20 cellular contexts compared by ENCODE assay signal in genomic region chr1:76284842-76285241, GRCh38.
DNase-seq lines count a peak whose midpoint lies in the region; ATAC-seq, FAIRE-seq and TF ChIP-seq lines count a peak whose summit lies in the region.
"Had no signal": no experiment of that assay in that cellular context is flagged by ENCODE, and none has a peak within 500 bp of the region (broad histone marks: within the 10 kb centered on the region; RNA-seq: fewer than 3 reads in every experiment).

No MANE protein-coding gene starts in this region.

- ATAC-seq in activated T-cell treated with anti-CD3 and anti-CD28 coated beads, Interleukin-2, amount 50 U/mL, for 4 hours, result no peak
- peak; percentile 54 for ATAC-seq in DND-41 (ENCODE audit: insufficient read depth, low read depth)
- no peak for ATAC-seq in naive thymus-derived CD8-positive, alpha-beta T cell
- ATAC-seq in HG02763 (IDR thresholded peaks at IDR 0.05; ENCODE audit: unreplicated experiment), result no peak
- ATAC-seq: HepG2, Right ventricle myocardium inferior had no signal

- H3K4me2 ChIP-seq in DND-41 (ENCODE audit: insufficient read depth, low read length) (no peak overlapping the region), neural progenitor cell (no peak overlapping the region)

- H3K79me2 ChIP-seq in DND-41 (ENCODE audit: insufficient read depth, low read length) (no peaks in the 10 kb centered on the region), neural progenitor cell (ENCODE audit: low read depth) (no peaks in the 10 kb centered on the region)

- H3K4me1 ChIP-seq in DND-41 (ENCODE audit: insufficient read depth, low read length) (no peaks in the 10 kb centered on the region), suprapubic skin (no peaks in the 10 kb centered on the region), neural progenitor cell (peaks cover 15% of the 10 kb centered on the region)
- H3K4me1 ChIP-seq: Peyer's patch had no signal

- H3K4me3 ChIP-seq in DND-41 (ENCODE audit: low read depth in 1 of 2, low read length in 2 of 2) (no peak overlapping the region), bronchial epithelial cell (ENCODE audit: low read depth, low read length) (no peak overlapping the region), suprapubic skin (no peak overlapping the region), neural progenitor cell (no peak overlapping the region)
- H3K4me3 ChIP-seq: Peyer's patch had no signal

- H3K36me3 Mint-ChIP-seq in activated T-cell treated with anti-CD3 and anti-CD28 coated beads, Interleukin-2, amount 50 U/mL, for 24 hours (ENCODE audit: low read depth), result no peaks in the 10 kb centered on the region
- no peaks in the 10 kb centered on the region for H3K36me3 Mint-ChIP-seq in activated T-cell treated with anti-CD3 and anti-CD28 coated beads, Interleukin-2, amount 50 U/mL, for 4 hours (ENCODE audit: insufficient read depth)
- H3K36me3 Mint-ChIP-seq in naive thymus-derived CD8-positive, alpha-beta T cell, result no peaks in the 10 kb centered on the region
- no peaks in the 10 kb centered on the region for H3K36me3 Mint-ChIP-seq in neural progenitor cell
- H3K36me3 Mint-ChIP-seq: CD4-positive, alpha-beta memory T cell had no signal

- no peak for TF ChIP-seq POLR2A in suprapubic skin (IDR thresholded peaks at IDR 0.05)

- TF ChIP-seq EP300 in suprapubic skin (IDR thresholded peaks at IDR 0.05), result no peak

- DNase-seq in activated T-cell treated with anti-CD3 and anti-CD28 coated beads, Interleukin-2, amount 50 U/mL, for 24 hours, result no peak
- DNase-seq in activated T-cell treated with anti-CD3 and anti-CD28 coated beads, Interleukin-2, amount 50 U/mL, for 4 hours, result no peak
- no peak for DNase-seq in DND-41
- no peak for DNase-seq in bronchial epithelial cell (ENCODE audit: low read depth)
- no peak for DNase-seq in naive thymus-derived CD8-positive, alpha-beta T cell
- DNase-seq in suprapubic skin (ENCODE audit: low spot score in 2 of 2), result no peak
- no peak for DNase-seq in neural progenitor cell (ENCODE audit: low spot score)
- DNase-seq: Calu3; CD4-positive, alpha-beta memory T cell; DMS53; HFFc6; KG1; NCI-H1092; NCI-H510A treated with DMSO at 0.1 percent for 48 hours; Peyer's patch had no signal

- H2AFZ ChIP-seq in DND-41 (ENCODE audit: low read depth, low read length), result no peak overlapping the region
- H2AFZ ChIP-seq in neural progenitor cell (replicated peaks), result no peak overlapping the region

- POLR2A ChIA-PET in naive thymus-derived CD8-positive, alpha-beta T cell (lab: Charles Lee), result no interaction called here

- WGBS in suprapubic skin, result 75% methylated on average over 1 of the region's 1 CpG

- H4K20me1 ChIP-seq in DND-41 (ENCODE audit: insufficient read depth, low read length), result no peaks in the 10 kb centered on the region
- H4K20me1 ChIP-seq in neural progenitor cell (ENCODE audit: low read depth), result no peaks in the 10 kb centered on the region

- H3K27me3 Mint-ChIP-seq in activated T-cell treated with anti-CD3 and anti-CD28 coated beads, Interleukin-2, amount 50 U/mL, for 24 hours, result no peaks in the 10 kb centered on the region
- no peaks in the 10 kb centered on the region for H3K27me3 Mint-ChIP-seq in activated T-cell treated with anti-CD3 and anti-CD28 coated beads, Interleukin-2, amount 50 U/mL, for 4 hours (ENCODE audit: low read depth)
- H3K27me3 Mint-ChIP-seq in naive thymus-derived CD8-positive, alpha-beta T cell, result no peaks in the 10 kb centered on the region
- H3K27me3 Mint-ChIP-seq in neural progenitor cell (ENCODE audit: insufficient read depth, low read depth), result peaks cover 2% of the 10 kb centered on the region
- H3K27me3 Mint-ChIP-seq: CD4-positive, alpha-beta memory T cell had no signal

- no peaks in the 10 kb centered on the region for H3K9me3 Mint-ChIP-seq in activated T-cell treated with anti-CD3 and anti-CD28 coated beads, Interleukin-2, amount 50 U/mL, for 24 hours
- no peaks in the 10 kb centered on the region for H3K9me3 Mint-ChIP-seq in activated T-cell treated with anti-CD3 and anti-CD28 coated beads, Interleukin-2, amount 50 U/mL, for 4 hours
- no peaks in the 10 kb centered on the region for H3K9me3 Mint-ChIP-seq in naive thymus-derived CD8-positive, alpha-beta T cell
- H3K9me3 Mint-ChIP-seq in neural progenitor cell, result no peaks in the 10 kb centered on the region
- H3K9me3 Mint-ChIP-seq: HFFc6 had no signal

- H3K27ac Mint-ChIP-seq in activated T-cell treated with anti-CD3 and anti-CD28 coated beads, Interleukin-2, amount 50 U/mL, for 24 hours, result peak overlapping the region; percentile 14
- peak overlapping the region in 6 of 10 donors; percentile 2 to 76 (median 26) for H3K27ac Mint-ChIP-seq in naive thymus-derived CD8-positive, alpha-beta T cell
- no peak overlapping the region for H3K27ac Mint-ChIP-seq in neural progenitor cell
- H3K27ac Mint-ChIP-seq: HFFc6 had no signal

- no peaks in the 10 kb centered on the region for H3K36me3 ChIP-seq in DND-41 (ENCODE audit: insufficient read depth, low read length)
- H3K36me3 ChIP-seq in bronchial epithelial cell (ENCODE audit: control insufficient read depth, insufficient read depth, low read length), result no peaks in the 10 kb centered on the region
- H3K36me3 ChIP-seq in suprapubic skin, result no peaks in the 10 kb centered on the region
- H3K36me3 ChIP-seq in neural progenitor cell, result no peaks in the 10 kb centered on the region
- H3K36me3 ChIP-seq: Peyer's patch had no signal

- H3K27me3 ChIP-seq in DND-41 (ENCODE audit: insufficient read depth, low read length, poor library complexity), result no peaks in the 10 kb centered on the region
- no peaks in the 10 kb centered on the region for H3K27me3 ChIP-seq in bronchial epithelial cell (ENCODE audit: control insufficient read depth, insufficient read depth, low read length)
- no peaks in the 10 kb centered on the region for H3K27me3 ChIP-seq in suprapubic skin
- no peaks in the 10 kb centered on the region for H3K27me3 ChIP-seq in neural progenitor cell
- H3K27me3 ChIP-seq: Peyer's patch had no signal

- peaks cover 54% of the 10 kb centered on the region for H3K4me1 Mint-ChIP-seq in activated T-cell treated with anti-CD3 and anti-CD28 coated beads, Interleukin-2, amount 50 U/mL, for 24 hours (ENCODE audit: low read depth)
- peaks cover 36% of the 10 kb centered on the region for H3K4me1 Mint-ChIP-seq in activated T-cell treated with anti-CD3 and anti-CD28 coated beads, Interleukin-2, amount 50 U/mL, for 4 hours (ENCODE audit: low read depth)
- peaks cover 15 to 54% (median 31%) of the 10 kb centered on the region in 4 donors for H3K4me1 Mint-ChIP-seq in naive thymus-derived CD8-positive, alpha-beta T cell
- H3K4me1 Mint-ChIP-seq in neural progenitor cell, result peaks cover 35% of the 10 kb centered on the region

- H3K27ac ChIP-seq in DND-41 (ENCODE audit: low read length), result no peak overlapping the region
- H3K27ac ChIP-seq in suprapubic skin, result no peak overlapping the region
- H3K27ac ChIP-seq in neural progenitor cell, result no peak overlapping the region
- H3K27ac ChIP-seq: Peyer's patch had no signal

- no peak overlapping the region for H3K4me3 Mint-ChIP-seq in activated T-cell treated with anti-CD3 and anti-CD28 coated beads, Interleukin-2, amount 50 U/mL, for 24 hours
- no peak overlapping the region for H3K4me3 Mint-ChIP-seq in activated T-cell treated with anti-CD3 and anti-CD28 coated beads, Interleukin-2, amount 50 U/mL, for 4 hours
- H3K4me3 Mint-ChIP-seq in naive thymus-derived CD8-positive, alpha-beta T cell, result peak overlapping the region in 2 of 10 donors; percentile 39 to 53
- no peak overlapping the region for H3K4me3 Mint-ChIP-seq in neural progenitor cell
- H3K4me3 Mint-ChIP-seq: HFFc6 had no signal

- H3K9me3 ChIP-seq in DND-41 (ENCODE audit: insufficient read depth, low read length, severe bottlenecking) (no peaks in the 10 kb centered on the region), suprapubic skin (no peaks in the 10 kb centered on the region), neural progenitor cell (ENCODE audit: low read depth) (no peaks in the 10 kb centered on the region)
- H3K9me3 ChIP-seq: Peyer's patch had no signal

- TF ChIP-seq CTCF in DND-41 (IDR thresholded peaks at IDR 0.05; ENCODE audit: borderline replicate concordance, extremely low read depth, low read length, poor library complexity, severe bottlenecking), result no peak
- no peak for TF ChIP-seq CTCF in bronchial epithelial cell (IDR thresholded peaks at IDR 0.05; ENCODE audit: insufficient read depth, low read length, severe bottlenecking)
- no peak for TF ChIP-seq CTCF in suprapubic skin (IDR thresholded peaks at IDR 0.05)
- no peak for TF ChIP-seq CTCF in neural progenitor cell (IDR thresholded peaks at IDR 0.05)

- H3K9ac ChIP-seq in DND-41 (ENCODE audit: low read depth, low read length) (no peak overlapping the region), neural progenitor cell (no peak overlapping the region)

- FAIRE-seq in bronchial epithelial cell (lab: Jason Lieb, UNC), result peak; percentile 36
- FAIRE-seq: GM19239, H54, HepG2 had no signal

- no peaks in the 10 kb centered on the region for H3F3A ChIP-seq in neural progenitor cell (ENCODE audit: low read depth)
